Comparison of ENCODE assay signal across 9 cellular contexts in genomic region chr11:71372693-71373657, GRCh38.
A peak's percentile ranks its signal among the peaks of the same experiment; 100 is the strongest.
DNase-seq lines count a peak whose midpoint lies in the region; ATAC-seq, FAIRE-seq and TF ChIP-seq lines count a peak whose summit lies in the region.
"Had no signal": no experiment of that assay in that cellular context is flagged by ENCODE, and none has a peak within 500 bp of the region (broad histone marks: within the 10 kb centered on the region; RNA-seq: fewer than 3 reads in every experiment).

No MANE protein-coding gene starts in this region.

- peaks cover 34% of the 10 kb centered on the region for H3K4me1 ChIP-seq in GM12878 (ENCODE audit: control insufficient read depth, insufficient read depth, low read length)

- peak overlapping the region; percentile 99 for H3K4me2 ChIP-seq in GM12878 (ENCODE audit: control insufficient read depth, insufficient read depth)

- ATAC-seq in HG02759 (IDR thresholded peaks at IDR 0.05; ENCODE audit: unreplicated experiment) (peak; percentile 44), GM12878 (peak; percentile 85), GM19395 (IDR thresholded peaks at IDR 0.05; ENCODE audit: unreplicated experiment) (no peak), HG03565 (IDR thresholded peaks at IDR 0.05; ENCODE audit: unreplicated experiment) (no peak)

- no peaks in the 10 kb centered on the region for H3K79me2 ChIP-seq in GM12878 (ENCODE audit: control insufficient read depth, insufficient read depth, low read length)

- in situ Hi-C loops in Caki2 (cut with HindIII; ENCODE audit: low pct_unique_long_range_greater_than_20kb, low sequenced_read_pairs): no loop called here
- in situ Hi-C loops in GM12878 (cut with MboI): no loop called here

- RAD21 ChIA-PET in GM12878 (lab: Charles Lee; ENCODE audit: unreplicated experiment): interaction anchor here (0.6 to 2.0 kb wide), 4 partner anchors 46 to 286 kb away, joined by 3 to 9 read pairs (median 4); partner anchors contain the start of gene NADSYN1

- H2AFZ ChIP-seq in GM12878 (ENCODE audit: control insufficient read depth, low read depth, low read length): peak overlapping the region; percentile 9

- DNase-seq in Caki2 (ENCODE audit: low read depth) (peak; percentile 23), GM12878 (ENCODE audit: low read depth, low spot score) (peak; percentile 53), midbrain (lab: John Stamatoyannopoulos, UW) (peak; percentile 62), COR-L47 (lab: John Stamatoyannopoulos, UW) (no peak), cortex of kidney (lab: John Stamatoyannopoulos, UW) (no peak)
- DNase-seq: activated CD4-positive, CD25-positive, alpha-beta regulatory T cell had no signal

- 0 out of 2 replicates have a peak, but pooled peaks have one; percentile 13 for TF ChIP-seq RAD21 in GM12878 (IDR thresholded peaks at IDR 0.05; ENCODE audit: insufficient read depth, low read depth, low read length)

- SMC1A ChIA-PET in GM12878 (lab: Charles Lee; ENCODE audit: uncharacterized antibody, unreplicated experiment): interaction anchor here (0.8 to 3.9 kb wide), 6 partner anchors 12 to 74 kb away, joined by 3 to 39 read pairs (median 4); no protein-coding TSS in a partner anchor

- H3K27me3 ChIP-seq in GM12878 (replicated peaks in 1 of 2; ENCODE audit: control insufficient read depth in 2 of 2, insufficient read depth in 2 of 2, low read length in 1 of 2): no peaks in the 10 kb centered on the region

- no peaks in the 10 kb centered on the region for H3K36me3 ChIP-seq in GM12878 (ENCODE audit: control insufficient read depth in 2 of 2, insufficient read depth in 2 of 2, low read length in 1 of 2)

- POLR2A ChIA-PET in GM12878 (lab: Charles Lee): no interaction called here

- 55% methylated on average over 9 of the region's 9 CpGs for WGBS in GM12878 (ENCODE audit: insufficient coverage, insufficient replicate concordance, low lambda C conversion rate, missing lambda C conversion rate)

- no peaks in the 10 kb centered on the region for H4K20me1 ChIP-seq in GM12878 (ENCODE audit: control insufficient read depth, insufficient read depth)

- peak in 1 of 2 experiments; percentile 38; a peak in 2 of 4 replicates for TF ChIP-seq EP300 in GM12878 (IDR thresholded peaks at IDR 0.05; ENCODE audit: borderline replicate concordance in 1 of 2, control insufficient read depth in 1 of 2, low read depth in 2 of 2, low read length in 2 of 2)

- FAIRE-seq in GM12878 (lab: Jason Lieb, UNC): peak; percentile 52

- peak overlapping the region; percentile 11; the same call in 1 of the 2 replicates for H3K9ac ChIP-seq in GM12878 (ENCODE audit: control insufficient read depth, insufficient read depth, low read length)

- H3K4me3 ChIP-seq in GM12878: peak overlapping the region; percentile 34; the same call in 1 of the 2 replicates

- no TSS peak for BruUV-seq in GM12878 (replicated peaks; lab: Mats Ljungman, UMichigan)

- CTCF ChIA-PET in GM12878 (lab: Yijun Ruan, JAX): interaction anchor here (1.3 to 4.3 kb wide), 7 partner anchors 9 to 191 kb away, joined by 3 to 61 read pairs (median 4); no protein-coding TSS in a partner anchor

- intact Hi-C loops in GM12878 (cut with micrococcal nuclease; ENCODE audit: unreplicated experiment): loop anchor here (1.0 to 2.0 kb wide), 2 partner anchors 47 to 78 kb away; no protein-coding TSS in a partner anchor

- H3K27ac ChIP-seq in GM12878 (ENCODE audit: control insufficient read depth, insufficient read depth): peak overlapping the region; percentile 60

- H3K9me3 ChIP-seq in GM12878 (replicated peaks; ENCODE audit: control insufficient read depth, insufficient read depth, low read length): no peaks in the 10 kb centered on the region; the same call in 1 of the 3 replicates

- no peak for TF ChIP-seq POLR2A in GM12878 (IDR thresholded peaks at IDR 0.05; ENCODE audit: low read depth, low read length)

- peak; percentile 13 to 25 (median 20); a peak in 2 of 6 replicates for TF ChIP-seq CTCF in GM12878 (IDR thresholded peaks at IDR 0.05 in 2 of 3, conservative IDR thresholded peaks at IDR 0.05 in 1 of 3; ENCODE audit: control insufficient read depth in 2 of 3, extremely low read depth in 1 of 3, insufficient read depth in 1 of 3, low read depth in 3 of 3, low read length in 3 of 3)

TF ChIP-seq in GM12878, 131 proteins besides CTCF, POLR2A, EP300 and RAD21:
- TF ChIP-seq, protein P1, sequence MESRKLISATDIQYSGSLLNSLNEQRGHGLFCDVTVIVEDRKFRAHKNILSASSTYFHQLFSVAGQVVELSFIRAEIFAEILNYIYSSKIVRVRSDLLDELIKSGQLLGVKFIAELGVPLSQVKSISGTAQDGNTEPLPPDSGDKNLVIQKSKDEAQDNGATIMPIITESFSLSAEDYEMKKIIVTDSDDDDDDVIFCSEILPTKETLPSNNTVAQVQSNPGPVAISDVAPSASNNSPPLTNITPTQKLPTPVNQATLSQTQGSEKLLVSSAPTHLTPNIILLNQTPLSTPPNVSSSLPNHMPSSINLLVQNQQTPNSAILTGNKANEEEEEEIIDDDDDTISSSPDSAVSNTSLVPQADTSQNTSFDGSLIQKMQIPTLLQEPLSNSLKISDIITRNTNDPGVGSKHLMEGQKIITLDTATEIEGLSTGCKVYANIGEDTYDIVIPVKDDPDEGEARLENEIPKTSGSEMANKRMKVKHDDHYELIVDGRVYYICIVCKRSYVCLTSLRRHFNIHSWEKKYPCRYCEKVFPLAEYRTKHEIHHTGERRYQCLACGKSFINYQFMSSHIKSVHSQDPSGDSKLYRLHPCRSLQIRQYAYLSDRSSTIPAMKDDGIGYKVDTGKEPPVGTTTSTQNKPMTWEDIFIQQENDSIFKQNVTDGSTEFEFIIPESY (IDR thresholded peaks at IDR 0.05): no peak
- no peak for TF ChIP-seq FOXM1 (IDR thresholded peaks at IDR 0.05; ENCODE audit: low read depth, low read length)
- TF ChIP-seq, protein P2, sequence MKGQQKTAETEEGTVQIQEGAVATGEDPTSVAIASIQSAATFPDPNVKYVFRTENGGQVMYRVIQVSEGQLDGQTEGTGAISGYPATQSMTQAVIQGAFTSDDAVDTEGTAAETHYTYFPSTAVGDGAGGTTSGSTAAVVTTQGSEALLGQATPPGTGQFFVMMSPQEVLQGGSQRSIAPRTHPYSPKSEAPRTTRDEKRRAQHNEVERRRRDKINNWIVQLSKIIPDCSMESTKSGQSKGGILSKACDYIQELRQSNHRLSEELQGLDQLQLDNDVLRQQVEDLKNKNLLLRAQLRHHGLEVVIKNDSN (IDR thresholded peaks at IDR 0.05; ENCODE audit: borderline replicate concordance, extremely low read length, insufficient read depth, low read depth, low read length): peak; percentile 15
- no peak for TF ChIP-seq PAX8 (IDR thresholded peaks at IDR 0.05)
- TF ChIP-seq POU2F2 (IDR thresholded peaks at IDR 0.05; ENCODE audit: borderline replicate concordance, low read depth, low read length): 0 out of 3 replicates have a peak, but pooled peaks have one; percentile 34
- peak; percentile 56 for TF ChIP-seq RUNX3 (IDR thresholded peaks at IDR 0.05; ENCODE audit: low read length)
- TF ChIP-seq RAD51 (IDR thresholded peaks at IDR 0.05): peak; percentile 66; the same call in 1 of the 2 replicates

Comparison
In these comparisons a context has a peak if more than half of its experiments do, and no peak if none do; other contexts are left out.
1. DNase-seq: peak in Caki2 (single experiment), GM12878 (single experiment) and midbrain (single experiment); none in COR-L47 (single experiment) and cortex of kidney (single experiment).
2. ATAC-seq: peak in HG02759 (single experiment) and GM12878 (single experiment); none in GM19395 (single experiment) and HG03565 (single experiment).